Comparison of ENCODE assay signal across 8 cellular contexts in the genomic region with DNA sequence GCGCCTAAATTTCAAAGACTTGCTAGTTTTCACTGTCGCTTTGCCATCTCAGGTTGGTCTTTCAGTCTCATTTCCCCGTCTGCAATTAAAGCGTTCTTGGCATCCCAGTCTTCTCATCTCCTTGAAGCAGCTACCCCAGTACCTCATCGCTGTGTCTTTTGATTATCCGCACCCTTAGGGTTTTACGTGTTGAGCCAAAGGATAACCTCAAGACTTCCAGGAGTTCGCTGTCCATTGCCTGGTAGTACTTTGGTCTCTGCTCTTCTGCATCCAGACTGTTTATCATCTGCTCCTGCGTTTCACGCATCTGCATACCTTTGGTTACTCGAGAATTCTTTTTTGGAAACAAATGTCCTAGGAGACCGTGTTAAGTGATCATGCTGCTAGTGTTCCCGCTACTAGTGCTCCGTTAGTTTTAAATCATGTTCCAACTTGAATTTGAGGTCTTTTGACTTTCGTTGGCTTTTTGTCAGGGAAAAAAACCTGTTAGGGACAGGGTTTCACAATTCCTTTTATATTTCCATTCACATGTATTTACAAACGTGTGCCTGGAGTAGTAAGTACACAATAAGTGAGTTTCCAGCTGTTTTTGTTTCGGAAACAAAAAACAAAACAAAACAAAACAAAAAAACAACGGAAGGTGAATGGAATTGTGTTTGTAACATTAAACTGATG. TPM values are rescaled to one million over a fixed set of nuclear protein-coding genes. Genes with fewer than 3 reads are reported as not detected.
DNase-seq lines count a peak whose midpoint lies in the region; ATAC-seq and TF ChIP-seq lines count a peak whose summit lies in the region.

No MANE protein-coding gene starts in this region.

- CTCF ChIA-PET in CD4-positive, alpha-beta T cell (lab: Charles Lee): interaction anchor here (1.0 to 2.1 kb wide), 3 partner anchors 10 to 49 kb away, joined by 3 to 9 read pairs (median 7); a partner anchor contains a TSS

- peaks cover 36% of the 10 kb centered on the region for H4K20me1 ChIP-seq in osteoblast (ENCODE audit: insufficient read depth, low read length)

- POLR2A ChIA-PET in CD4-positive, alpha-beta T cell (lab: Charles Lee): interaction anchor here (0.6 to 4.2 kb wide), 13 partner anchors 10 to 782 kb away, joined by 3 to 62 read pairs (median 5); a partner anchor contains a TSS

- peak overlapping the region; percentile 86 for H2AFZ ChIP-seq in osteoblast (ENCODE audit: low read length)

- no peaks in the 10 kb centered on the region for H3K9me3 Mint-ChIP-seq in CD4-positive, alpha-beta T cell
- H3K9me3 Mint-ChIP-seq in HFFc6: no peaks in the 10 kb centered on the region

- ATAC-seq in CD4-positive, alpha-beta T cell (ENCODE audit: poor library complexity): no peak
- peak; percentile 4 for ATAC-seq in foreskin keratinocyte
- ATAC-seq in GM18505 (IDR thresholded peaks at IDR 0.05; ENCODE audit: unreplicated experiment): no peak

- peaks cover 19% of the 10 kb centered on the region for H3K36me3 ChIP-seq in WERI-Rb-1
- peaks cover 6% of the 10 kb centered on the region for H3K36me3 ChIP-seq in osteoblast (ENCODE audit: insufficient read depth, low read length)

- peak overlapping the region; percentile 57 for H3K27ac ChIP-seq in CD4-positive, alpha-beta T cell (ENCODE audit: low read depth, low read length)
- H3K27ac ChIP-seq in WERI-Rb-1 (peak overlapping the region; percentile 92), foreskin keratinocyte (peak overlapping the region; percentile 79), osteoblast (ENCODE audit: low read depth, low read length) (peak overlapping the region; percentile 81)

- no peak for TF ChIP-seq CTCF in CD4-positive, alpha-beta T cell (IDR thresholded peaks at IDR 0.05)
- no peak for TF ChIP-seq CTCF in HFFc6 (IDR thresholded peaks at IDR 0.05)
- no peak for TF ChIP-seq CTCF in WERI-Rb-1 (IDR thresholded peaks at IDR 0.05; ENCODE audit: low read depth, low read length)
- no peak for TF ChIP-seq CTCF in foreskin keratinocyte (conservative IDR thresholded peaks at IDR 0.05)
- no peak for TF ChIP-seq CTCF in osteoblast (IDR thresholded peaks at IDR 0.05; ENCODE audit: extremely low read depth, low read depth, low read length)

- no peaks in the 10 kb centered on the region for H3K9me3 ChIP-seq in CD4-positive, alpha-beta T cell (ENCODE audit: control insufficient read depth, low read length)
- H3K9me3 ChIP-seq in WERI-Rb-1 (ENCODE audit: severe bottlenecking) (no peaks in the 10 kb centered on the region), osteoblast (ENCODE audit: low read depth, low read length) (no peaks in the 10 kb centered on the region)

- peaks cover 30% of the 10 kb centered on the region for H3K36me3 Mint-ChIP-seq in CD4-positive, alpha-beta T cell (ENCODE audit: low read depth)
- H3K36me3 Mint-ChIP-seq in HFFc6 (ENCODE audit: low read depth): peaks cover 8% of the 10 kb centered on the region

- H3K4me3 ChIP-seq in WERI-Rb-1 (ENCODE audit: low read depth, low read length) (peak overlapping the region; percentile 90), osteoblast (ENCODE audit: insufficient read depth, low read length) (peak overlapping the region; percentile 95)

- peak overlapping the region; percentile 99 for H3K4me2 ChIP-seq in osteoblast (ENCODE audit: insufficient read depth, low read length)

- peak overlapping the region; percentile 91 for H3K4me3 Mint-ChIP-seq in CD4-positive, alpha-beta T cell
- peak overlapping the region; percentile 97 for H3K4me3 Mint-ChIP-seq in HFFc6

- intact Hi-C loops in CD4-positive, alpha-beta T cell (cut with DNase I, micrococcal nuclease): loop anchor here (2.0 to 5.0 kb wide), 3 partner anchors 29 to 114 kb away; a partner anchor contains a TSS

- DNase-seq in CD4-positive, alpha-beta T cell: no peak
- DNase-seq in HFFc6 (peak; percentile 56), WERI-Rb-1 (no peak), foreskin keratinocyte (peak; percentile 41 to 58), osteoblast (ENCODE audit: insufficient read length, low spot score, missing footprints) (peak; percentile 90), NCI-H187 (lab: John Stamatoyannopoulos, UW) (no peak)
- DNase-seq in activated effector memory CD4-positive, alpha-beta T cell treated with Interleukin-2 at 50 U/mL for 16 hours: no peak

- H3K27me3 Mint-ChIP-seq in CD4-positive, alpha-beta T cell: no peaks in the 10 kb centered on the region
- no peaks in the 10 kb centered on the region for H3K27me3 Mint-ChIP-seq in HFFc6 (ENCODE audit: insufficient read depth)

- H3K4me1 ChIP-seq in foreskin keratinocyte (peaks cover 3% of the 10 kb centered on the region), osteoblast (ENCODE audit: insufficient read depth, low read length) (peaks cover 13% of the 10 kb centered on the region)

- H3K79me2 ChIP-seq in osteoblast (ENCODE audit: insufficient read depth, low read length): peaks cover 59% of the 10 kb centered on the region

- no peaks in the 10 kb centered on the region for H3K27me3 ChIP-seq in CD4-positive, alpha-beta T cell (ENCODE audit: control insufficient read depth, insufficient read depth, low read length)
- H3K27me3 ChIP-seq in WERI-Rb-1 (ENCODE audit: insufficient read depth, low read depth, severe bottlenecking) (no peaks in the 10 kb centered on the region), foreskin keratinocyte (no peaks in the 10 kb centered on the region), osteoblast (ENCODE audit: insufficient read depth, low read length) (no peaks in the 10 kb centered on the region)

- peaks cover 41% of the 10 kb centered on the region for H3K4me1 Mint-ChIP-seq in CD4-positive, alpha-beta T cell (ENCODE audit: low read depth)
- H3K4me1 Mint-ChIP-seq in HFFc6 (ENCODE audit: low read depth): peaks cover 34% of the 10 kb centered on the region

- no peak for TF ChIP-seq POLR2A in GM18505 (IDR thresholded peaks at IDR 0.05; ENCODE audit: borderline replicate concordance, extremely low read depth, insufficient read depth, insufficient read length)

- H3K27ac Mint-ChIP-seq in CD4-positive, alpha-beta T cell: peak overlapping the region; percentile 88
- H3K27ac Mint-ChIP-seq in HFFc6: peak overlapping the region; percentile 83

RNA-seq across cellular contexts. Expression of a gene that starts 0.9 kb away (rescaled TPM):
- total RNA-seq in CD4-positive, alpha-beta T cell: 10 to 100 TPM; 20.6 to 24.9 TPM
- total RNA-seq in HFFc6 (2021; fragmentation: NEBNext Ultra II Directional; extraction: Animal tissue kit (Norgen Biotek cat#: 25700)): 10 to 100 TPM; 29.0 to 39.3 (median 33.9) TPM
- total RNA-seq in foreskin keratinocyte (29.5 and 31.9 TPM in 2 replicates), osteoblast (49.2 and 56.9 TPM in 2 replicates)
- 6.8 and 8.3 TPM in 2 replicates for polyA plus RNA-seq in foreskin keratinocyte

RNA-seq across cellular contexts. Expression of a gene that starts 10.4 kb away (rescaled TPM):
- total RNA-seq in CD4-positive, alpha-beta T cell: 1 to 10 TPM; 4.8 to 6.0 TPM
- 1 to 10 TPM; 4.1 to 5.6 (median 4.6) TPM for total RNA-seq in HFFc6 (2021; fragmentation: NEBNext Ultra II Directional; extraction: Animal tissue kit (Norgen Biotek cat#: 25700))
- total RNA-seq in foreskin keratinocyte: 2.2 TPM in 2 replicates
- polyA plus RNA-seq in foreskin keratinocyte: 0.68 TPM in 2 replicates
- total RNA-seq in osteoblast: 5.0 and 5.4 TPM in 2 replicates

RNA-seq across cellular contexts. Expression of a gene that starts 28.6 kb away (rescaled TPM):
- total RNA-seq in CD4-positive, alpha-beta T cell: 1 to 10 TPM; 3.6 to 3.9 TPM
- total RNA-seq in HFFc6 (2021; fragmentation: NEBNext Ultra II Directional; extraction: Animal tissue kit (Norgen Biotek cat#: 25700)): 1 to 10 TPM; 7.4 to 8.5 (median 8.2) TPM
- total RNA-seq in foreskin keratinocyte: 9.7 and 10.3 TPM in 2 replicates
- 2.8 and 3.5 TPM in 2 replicates for polyA plus RNA-seq in foreskin keratinocyte
- 13.8 TPM in 2 replicates for total RNA-seq in osteoblast

RNA-seq across cellular contexts. Expression of a gene that starts 36.5 kb away (rescaled TPM):
- 10 to 100 TPM; 85.2 to 86.8 TPM for total RNA-seq in CD4-positive, alpha-beta T cell
- 10 to 100 TPM; 38.8 to 46.1 (median 41.5) TPM for total RNA-seq in HFFc6 (2021; fragmentation: NEBNext Ultra II Directional; extraction: Animal tissue kit (Norgen Biotek cat#: 25700))
- total RNA-seq in foreskin keratinocyte (39.4 and 44.8 TPM in 2 replicates), osteoblast (49.2 and 52.5 TPM in 2 replicates)
- polyA plus RNA-seq in foreskin keratinocyte: 9.3 and 9.6 TPM in 2 replicates

Comparison
In these comparisons a context has a peak if more than half of its experiments do, and no peak if none do; other contexts are left out.
1. DNase-seq: peak in HFFc6 (single experiment), foreskin keratinocyte (2 of 2) and osteoblast (single experiment); none in CD4-positive, alpha-beta T cell (0 of 10), WERI-Rb-1 (single experiment), activated effector memory CD4-positive, alpha-beta T cell treated with Interleukin-2 at 50 U/mL for 16 hours (single experiment) and NCI-H187 (0 of 2).
2. Peak in every context shown above with its lines, with median percentiles within 50 percentile points of each other: H3K27ac ChIP-seq.